Comparison of ENCODE assay signal across 23 cellular contexts in genomic region chr15:98663606-98664005, GRCh38. TPM values are rescaled to one million over a fixed set of nuclear protein-coding genes. Genes with fewer than 3 reads are reported as not detected.
A peak's percentile ranks its signal among the peaks of the same experiment; 100 is the strongest.
DNase-seq lines count a peak whose midpoint lies in the region; ATAC-seq and TF ChIP-seq lines count a peak whose summit lies in the region.
"Had no signal": no experiment of that assay in that cellular context is flagged by ENCODE, and none has a peak within 500 bp of the region (broad histone marks: within the 10 kb centered on the region; RNA-seq: fewer than 3 reads in every experiment).

No MANE protein-coding gene starts in this region.

- in situ Hi-C loops in HAP-1 (cut with MboI; ENCODE audit: low sequenced_read_pairs) = no loop called here

- no peak overlapping the region for H3K4me3 Mint-ChIP-seq in T-helper 17 cell
- H3K4me3 Mint-ChIP-seq: CD8-positive, alpha-beta T cell; HFFc6 had no signal

- H3K9me3 ChIP-seq in right atrium auricular region = no peaks in the 10 kb centered on the region
- no peaks in the 10 kb centered on the region for H3K9me3 ChIP-seq in T-helper 17 cell (ENCODE audit: control insufficient read depth, low read length, poor library complexity, severe bottlenecking)
- no peaks in the 10 kb centered on the region for H3K9me3 ChIP-seq in sigmoid colon
- H3K9me3 ChIP-seq in HAP-1 = no peaks in the 10 kb centered on the region
- H3K9me3 ChIP-seq in breast epithelium = no peaks in the 10 kb centered on the region
- H3K9me3 ChIP-seq: BE2C, SJCRH30 had no signal

- H3K27ac ChIP-seq in right atrium auricular region (peak overlapping the region in 1 of 2 donors; percentile 42), sigmoid colon (peak overlapping the region in 3 of 4 donors; percentile 42 to 71 (median 70)), breast epithelium (no peak overlapping the region)
- H3K27ac ChIP-seq: HL-60, SJCRH30 had no signal

- peak; percentile 21 for ATAC-seq in Right ventricle myocardium superior (ENCODE audit: poor library complexity)
- no peak for ATAC-seq in T-helper 17 cell
- ATAC-seq in left colon = peak; percentile 32
- ATAC-seq in GM21515 (IDR thresholded peaks at IDR 0.05; ENCODE audit: unreplicated experiment) = no peak
- ATAC-seq: CD8-positive, alpha-beta T cell; PC-3 had no signal

- no peak for TF ChIP-seq CTCF in right atrium auricular region (IDR thresholded peaks at IDR 0.05)
- no peak for TF ChIP-seq CTCF in sigmoid colon (IDR thresholded peaks at IDR 0.05)
- TF ChIP-seq CTCF in breast epithelium (IDR thresholded peaks at IDR 0.05) = no peak

- intact Hi-C loops in Right ventricle myocardium superior (cut with DNase I) = no loop called here
- intact Hi-C loops in left colon (cut with DNase I, micrococcal nuclease) = no loop called here
- intact Hi-C loops in sigmoid colon (cut with DNase I) = no loop called here
- intact Hi-C loops in breast epithelium (cut with DNase I; ENCODE audit: low total_unique reads) = no loop called here

- peaks cover 26% of the 10 kb centered on the region for H3K27me3 Mint-ChIP-seq in T-helper 17 cell

- H3K27me3 ChIP-seq in right atrium auricular region (no peaks in the 10 kb centered on the region), sigmoid colon (no peaks in the 10 kb centered on the region), HAP-1 (ENCODE audit: low read depth) (no peaks in the 10 kb centered on the region), breast epithelium (no peaks in the 10 kb centered on the region)
- H3K27me3 ChIP-seq: BE2C, SJCRH30 had no signal

- WGBS in sigmoid colon, 2 donors = 48 to 63% methylated on average over 8 of the region's 8 CpGs

- peaks cover 0 to 61% of the 10 kb centered on the region in 2 donors for H3K4me1 ChIP-seq in right atrium auricular region
- H3K4me1 ChIP-seq in sigmoid colon = peaks cover 0 to 95% (median 84%) of the 10 kb centered on the region in 4 donors
- peaks cover 6% of the 10 kb centered on the region for H3K4me1 ChIP-seq in HAP-1
- peaks cover 0 to 24% of the 10 kb centered on the region in 2 donors for H3K4me1 ChIP-seq in breast epithelium

- H3K27ac Mint-ChIP-seq in T-helper 17 cell = peak overlapping the region; percentile 16
- H3K27ac Mint-ChIP-seq: CD8-positive, alpha-beta T cell; HFFc6 had no signal

- TF ChIP-seq POLR2A in sigmoid colon (IDR thresholded peaks at IDR 0.05) (no peak), breast epithelium (IDR thresholded peaks at IDR 0.05) (no peak)

- H3K4me1 Mint-ChIP-seq in T-helper 17 cell = peaks cover 26% of the 10 kb centered on the region

- no peaks in the 10 kb centered on the region for H3K36me3 ChIP-seq in right atrium auricular region
- no peaks in the 10 kb centered on the region for H3K36me3 ChIP-seq in sigmoid colon
- H3K36me3 ChIP-seq in HAP-1 (replicated peaks) = no peaks in the 10 kb centered on the region; the same call in 1 of the 2 replicates
- H3K36me3 ChIP-seq in breast epithelium = no peaks in the 10 kb centered on the region

- H3K4me3 ChIP-seq in right atrium auricular region (no peak overlapping the region), sigmoid colon (no peak overlapping the region), HAP-1 (no peak overlapping the region), breast epithelium (no peak overlapping the region)
- H3K4me3 ChIP-seq: SJCRH30 had no signal

- peaks cover 9% of the 10 kb centered on the region for H3K36me3 Mint-ChIP-seq in T-helper 17 cell (ENCODE audit: low read depth)

- TF ChIP-seq EP300 in sigmoid colon (IDR thresholded peaks at IDR 0.05) = no peak

- no peak for DNase-seq in Right ventricle myocardium superior
- no peak for DNase-seq in right atrium auricular region (ENCODE audit: low spot score)
- DNase-seq in T-helper 17 cell = no peak
- DNase-seq in left colon = no peak
- DNase-seq in sigmoid colon = no peak
- no peak for DNase-seq in HAP-1 (ENCODE audit: low spot score in 2 of 2)
- no peak for DNase-seq in breast epithelium (ENCODE audit: low spot score in 2 of 2)
- DNase-seq: BE2C; Calu3; CD8-positive, alpha-beta T cell; DMS53; HFFc6; MM.1S; NCI-H1092; NCI-H1436 treated with DMSO at 0.1 percent for 48 hours; NCI-H2029; NCI-H345; NCI-H524 treated with DMSO at 0.1 percent for 48 hours; PC-3; RPMI8226; SJCRH30 had no signal

RNA-seq across cellular contexts. Expression of gene IGF1R, which starts 15.3 kb away (rescaled TPM):
- 31.4 TPM for total RNA-seq in Right ventricle myocardium superior
- total RNA-seq in right atrium auricular region = 10 to 100 TPM; 32.1 to 64.1 TPM
- total RNA-seq in T-helper 17 cell = 10 to 100 TPM; 13.7 to 27.1 TPM
- 10 to 100 TPM; 40.2 to 42.0 TPM for total RNA-seq in left colon
- 100 to 1,000 TPM in 1 of 4 donors, 10 to 100 TPM in 3; 39.6 to 130 (median 61.3) TPM for total RNA-seq in sigmoid colon
- 1 to 10 TPM; 1.2 to 8.5 (median 1.4) TPM for polyA plus RNA-seq in sigmoid colon
- total RNA-seq in breast epithelium = 100 to 1,000 TPM in 2 of 3 donors, 10 to 100 TPM in 1; 61.8 to 146 (median 103) TPM

Comparison
In these comparisons a context has a peak if more than half of its experiments do, and no peak if none do; other contexts are left out.
1. ATAC-seq: peak in Right ventricle myocardium superior (single experiment) and left colon (single experiment); none in T-helper 17 cell (single experiment) and GM21515 (single experiment).
2. H3K27ac ChIP-seq: peak in sigmoid colon (3 of 4); none in breast epithelium (0 of 2).